In genomic region chr2:86012017-86012712, GRCh38 we compare ENCODE assay signal across 13 cellular contexts.
"Had no signal": no experiment of that assay in that cellular context is flagged by ENCODE, and none has a peak within 500 bp of the region (broad histone marks: within the 10 kb centered on the region; RNA-seq: fewer than 3 reads in every experiment).

No MANE protein-coding gene starts in this region.

- H3K27me3 Mint-ChIP-seq: activated naive CD8-positive, alpha-beta T cell treated with anti-CD3 and anti-CD28 coated beads, Interleukin-2, amount 10 ng/mL, durations not matched to agents 7 days and 5 days had no signal

- H3K4me1 ChIP-seq: breast epithelium, sigmoid colon, uterus had no signal

- H3K9me3 ChIP-seq: neutrophil, prostate gland, thoracic aorta, uterus had no signal

- H3K27me3 ChIP-seq: breast epithelium, esophagus muscularis mucosa, neutrophil, sigmoid colon, uterus had no signal

- H3K27ac Mint-ChIP-seq: activated naive CD8-positive, alpha-beta T cell treated with anti-CD3 and anti-CD28 coated beads, Interleukin-2, amount 10 ng/mL, durations not matched to agents 7 days and 5 days had no signal

- H3K27ac ChIP-seq: breast epithelium, esophagus muscularis mucosa, neutrophil, prostate gland, sigmoid colon, thoracic aorta, uterus had no signal

- H3K36me3 ChIP-seq: breast epithelium, esophagus muscularis mucosa, neutrophil, prostate gland, sigmoid colon, thoracic aorta, uterus had no signal

- ATAC-seq: stimulated activated naive CD8-positive, alpha-beta T cell treated with anti-CD3 and anti-CD28 coated beads, Interleukin-15, Interleukin-2, amounts not matched to agents 100 U/mL and 50 U/mL, for 24 hours had no signal

- H3K4me3 ChIP-seq: breast epithelium, esophagus muscularis mucosa, prostate gland, sigmoid colon, thoracic aorta, uterus had no signal

- H3K4me3 Mint-ChIP-seq: activated naive CD8-positive, alpha-beta T cell treated with anti-CD3 and anti-CD28 coated beads, Interleukin-2, amount 10 ng/mL, durations not matched to agents 7 days and 5 days had no signal

- DNase-seq: activated CD4-positive, alpha-beta T cell treated with anti-CD3 and anti-CD28 coated beads, Interleukin-2, amount 50 U/mL, for 1 hour; activated naive CD8-positive, alpha-beta T cell treated with anti-CD3 and anti-CD28 coated beads, Interleukin-2, amount 10 ng/mL, durations not matched to agents 7 days and 5 days; anterior cingulate cortex; sigmoid colon; stimulated activated CD4-positive, alpha-beta T cell treated with anti-CD3 and anti-CD28 coated beads, Interleukin-2, amount 100 ng/mL, for 48 hours; stimulated activated naive CD8-positive, alpha-beta T cell treated with anti-CD3 and anti-CD28 coated beads, Interleukin-15, Interleukin-2, amounts not matched to agents 100 U/mL and 50 U/mL, for 24 hours; T-helper 2 cell had no signal
